1 cellular context compared by ENCODE assay signal in the genomic region with DNA sequence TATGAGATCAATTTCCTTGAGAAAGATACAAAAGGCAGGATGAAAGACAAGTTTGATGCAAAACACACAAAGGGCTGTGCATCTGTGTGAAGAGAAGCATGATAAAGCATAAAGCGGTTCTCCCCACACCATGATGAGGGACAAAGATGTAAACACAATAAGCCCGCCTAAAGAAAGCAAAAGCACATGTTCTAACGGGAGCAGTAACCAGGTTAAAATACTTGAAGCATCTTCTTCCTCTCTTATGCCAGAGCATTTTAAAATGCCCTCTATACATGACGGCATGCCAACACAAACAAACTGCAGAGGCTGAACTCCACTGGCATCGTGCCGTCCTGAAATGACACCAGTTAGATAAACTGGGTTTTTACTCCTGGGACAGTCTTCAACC.
TF ChIP-seq lines count a peak whose summit lies in the region.

No MANE protein-coding gene starts in this region.

TF ChIP-seq in GM23338, 12 proteins besides CTCF, POLR2A, EP300 and RAD21 (continued from another document):
- TF ChIP-seq, protein P1, sequence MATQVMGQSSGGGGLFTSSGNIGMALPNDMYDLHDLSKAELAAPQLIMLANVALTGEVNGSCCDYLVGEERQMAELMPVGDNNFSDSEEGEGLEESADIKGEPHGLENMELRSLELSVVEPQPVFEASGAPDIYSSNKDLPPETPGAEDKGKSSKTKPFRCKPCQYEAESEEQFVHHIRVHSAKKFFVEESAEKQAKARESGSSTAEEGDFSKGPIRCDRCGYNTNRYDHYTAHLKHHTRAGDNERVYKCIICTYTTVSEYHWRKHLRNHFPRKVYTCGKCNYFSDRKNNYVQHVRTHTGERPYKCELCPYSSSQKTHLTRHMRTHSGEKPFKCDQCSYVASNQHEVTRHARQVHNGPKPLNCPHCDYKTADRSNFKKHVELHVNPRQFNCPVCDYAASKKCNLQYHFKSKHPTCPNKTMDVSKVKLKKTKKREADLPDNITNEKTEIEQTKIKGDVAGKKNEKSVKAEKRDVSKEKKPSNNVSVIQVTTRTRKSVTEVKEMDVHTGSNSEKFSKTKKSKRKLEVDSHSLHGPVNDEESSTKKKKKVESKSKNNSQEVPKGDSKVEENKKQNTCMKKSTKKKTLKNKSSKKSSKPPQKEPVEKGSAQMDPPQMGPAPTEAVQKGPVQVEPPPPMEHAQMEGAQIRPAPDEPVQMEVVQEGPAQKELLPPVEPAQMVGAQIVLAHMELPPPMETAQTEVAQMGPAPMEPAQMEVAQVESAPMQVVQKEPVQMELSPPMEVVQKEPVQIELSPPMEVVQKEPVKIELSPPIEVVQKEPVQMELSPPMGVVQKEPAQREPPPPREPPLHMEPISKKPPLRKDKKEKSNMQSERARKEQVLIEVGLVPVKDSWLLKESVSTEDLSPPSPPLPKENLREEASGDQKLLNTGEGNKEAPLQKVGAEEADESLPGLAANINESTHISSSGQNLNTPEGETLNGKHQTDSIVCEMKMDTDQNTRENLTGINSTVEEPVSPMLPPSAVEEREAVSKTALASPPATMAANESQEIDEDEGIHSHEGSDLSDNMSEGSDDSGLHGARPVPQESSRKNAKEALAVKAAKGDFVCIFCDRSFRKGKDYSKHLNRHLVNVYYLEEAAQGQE (IDR thresholded peaks at IDR 0.05; ENCODE audit: unreplicated experiment) = no peak
- TF ChIP-seq, protein P2, sequence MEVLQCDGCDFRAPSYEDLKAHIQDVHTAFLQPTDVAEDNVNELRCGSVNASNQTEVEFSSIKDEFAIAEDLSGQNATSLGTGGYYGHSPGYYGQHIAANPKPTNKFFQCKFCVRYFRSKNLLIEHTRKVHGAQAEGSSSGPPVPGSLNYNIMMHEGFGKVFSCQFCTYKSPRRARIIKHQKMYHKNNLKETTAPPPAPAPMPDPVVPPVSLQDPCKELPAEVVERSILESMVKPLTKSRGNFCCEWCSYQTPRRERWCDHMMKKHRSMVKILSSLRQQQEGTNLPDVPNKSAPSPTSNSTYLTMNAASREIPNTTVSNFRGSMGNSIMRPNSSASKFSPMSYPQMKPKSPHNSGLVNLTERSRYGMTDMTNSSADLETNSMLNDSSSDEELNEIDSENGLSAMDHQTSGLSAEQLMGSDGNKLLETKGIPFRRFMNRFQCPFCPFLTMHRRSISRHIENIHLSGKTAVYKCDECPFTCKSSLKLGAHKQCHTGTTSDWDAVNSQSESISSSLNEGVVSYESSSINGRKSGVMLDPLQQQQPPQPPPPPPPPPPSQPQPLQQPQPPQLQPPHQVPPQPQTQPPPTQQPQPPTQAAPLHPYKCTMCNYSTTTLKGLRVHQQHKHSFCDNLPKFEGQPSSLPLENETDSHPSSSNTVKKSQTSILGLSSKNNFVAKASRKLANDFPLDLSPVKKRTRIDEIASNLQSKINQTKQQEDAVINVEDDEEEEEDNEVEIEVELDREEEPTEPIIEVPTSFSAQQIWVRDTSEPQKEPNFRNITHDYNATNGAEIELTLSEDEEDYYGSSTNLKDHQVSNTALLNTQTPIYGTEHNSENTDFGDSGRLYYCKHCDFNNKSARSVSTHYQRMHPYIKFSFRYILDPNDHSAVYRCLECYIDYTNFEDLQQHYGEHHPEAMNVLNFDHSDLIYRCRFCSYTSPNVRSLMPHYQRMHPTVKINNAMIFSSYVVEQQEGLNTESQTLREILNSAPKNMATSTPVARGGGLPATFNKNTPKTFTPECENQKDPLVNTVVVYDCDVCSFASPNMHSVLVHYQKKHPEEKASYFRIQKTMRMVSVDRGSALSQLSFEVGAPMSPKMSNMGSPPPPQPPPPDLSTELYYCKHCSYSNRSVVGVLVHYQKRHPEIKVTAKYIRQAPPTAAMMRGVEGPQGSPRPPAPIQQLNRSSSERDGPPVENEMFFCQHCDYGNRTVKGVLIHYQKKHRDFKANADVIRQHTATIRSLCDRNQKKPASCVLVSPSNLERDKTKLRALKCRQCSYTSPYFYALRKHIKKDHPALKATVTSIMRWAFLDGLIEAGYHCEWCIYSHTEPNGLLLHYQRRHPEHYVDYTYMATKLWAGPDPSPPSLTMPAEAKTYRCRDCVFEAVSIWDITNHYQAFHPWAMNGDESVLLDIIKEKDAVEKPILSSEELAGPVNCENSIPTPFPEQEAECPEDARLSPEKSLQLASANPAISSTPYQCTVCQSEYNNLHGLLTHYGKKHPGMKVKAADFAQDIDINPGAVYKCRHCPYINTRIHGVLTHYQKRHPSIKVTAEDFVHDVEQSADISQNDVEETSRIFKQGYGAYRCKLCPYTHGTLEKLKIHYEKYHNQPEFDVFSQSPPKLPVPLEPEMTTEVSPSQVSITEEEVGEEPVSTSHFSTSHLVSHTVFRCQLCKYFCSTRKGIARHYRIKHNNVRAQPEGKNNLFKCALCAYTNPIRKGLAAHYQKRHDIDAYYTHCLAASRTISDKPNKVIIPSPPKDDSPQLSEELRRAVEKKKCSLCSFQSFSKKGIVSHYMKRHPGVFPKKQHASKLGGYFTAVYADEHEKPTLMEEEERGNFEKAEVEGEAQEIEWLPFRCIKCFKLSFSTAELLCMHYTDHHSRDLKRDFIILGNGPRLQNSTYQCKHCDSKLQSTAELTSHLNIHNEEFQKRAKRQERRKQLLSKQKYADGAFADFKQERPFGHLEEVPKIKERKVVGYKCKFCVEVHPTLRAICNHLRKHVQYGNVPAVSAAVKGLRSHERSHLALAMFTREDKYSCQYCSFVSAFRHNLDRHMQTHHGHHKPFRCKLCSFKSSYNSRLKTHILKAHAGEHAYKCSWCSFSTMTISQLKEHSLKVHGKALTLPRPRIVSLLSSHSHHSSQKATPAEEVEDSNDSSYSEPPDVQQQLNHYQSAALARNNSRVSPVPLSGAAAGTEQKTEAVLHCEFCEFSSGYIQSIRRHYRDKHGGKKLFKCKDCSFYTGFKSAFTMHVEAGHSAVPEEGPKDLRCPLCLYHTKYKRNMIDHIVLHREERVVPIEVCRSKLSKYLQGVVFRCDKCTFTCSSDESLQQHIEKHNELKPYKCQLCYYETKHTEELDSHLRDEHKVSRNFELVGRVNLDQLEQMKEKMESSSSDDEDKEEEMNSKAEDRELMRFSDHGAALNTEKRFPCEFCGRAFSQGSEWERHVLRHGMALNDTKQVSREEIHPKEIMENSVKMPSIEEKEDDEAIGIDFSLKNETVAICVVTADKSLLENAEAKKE (CRISPR knock-in tag; IDR thresholded peaks at IDR 0.05) = no peak
